ENCODE assay signal across 26 cellular contexts in the genomic region with DNA sequence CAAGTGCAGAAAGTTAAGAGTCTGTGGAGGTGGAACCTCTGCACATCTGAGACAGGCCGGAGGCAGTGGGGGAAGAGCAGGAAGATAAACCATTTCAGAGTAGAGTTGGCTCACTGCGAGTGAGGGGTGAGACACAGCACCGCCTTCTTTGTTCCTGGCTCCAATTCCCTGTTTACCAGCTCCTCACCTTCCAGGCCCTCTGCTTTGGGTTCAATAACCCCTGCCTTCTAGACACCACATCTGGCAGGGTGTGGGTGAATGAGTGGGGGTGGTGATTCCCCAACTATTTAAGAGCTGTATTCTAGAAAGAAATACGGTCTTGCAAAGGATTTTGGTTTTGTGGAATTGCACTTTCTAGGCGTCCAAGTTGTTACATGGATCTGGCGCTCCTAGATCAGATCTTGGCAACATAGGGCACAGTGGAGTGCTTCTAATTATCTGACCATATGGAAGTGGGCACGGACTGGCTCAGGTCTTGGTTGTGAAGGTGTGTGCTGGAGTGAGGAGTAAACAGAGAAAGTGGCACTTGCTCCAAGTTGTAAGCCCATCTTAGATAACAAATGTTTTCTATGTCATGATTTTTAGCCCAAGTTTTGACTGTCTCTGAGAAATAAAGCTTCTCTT.
"Had no signal": no experiment of that assay in that cellular context is flagged by ENCODE, and none has a peak within 500 bp of the region (broad histone marks: within the 10 kb centered on the region; RNA-seq: fewer than 3 reads in every experiment).

No MANE protein-coding gene starts in this region.

- H3K36me3 ChIP-seq: left lung, neural progenitor cell, neutrophil, ovary, stomach, thyroid gland, transverse colon, upper lobe of right lung had no signal

- H3K9me3 ChIP-seq: neutrophil, ovary, testis, thyroid gland, transverse colon, upper lobe of right lung had no signal

- H3K27me3 ChIP-seq: hepatocyte, left lung, neutrophil, ovary, right atrium auricular region, testis, thyroid gland, transverse colon, upper lobe of right lung had no signal

- H3K4me1 ChIP-seq: left lung, right atrium auricular region, stomach, testis, thyroid gland, transverse colon, upper lobe of right lung had no signal

- H3K9ac ChIP-seq: neural progenitor cell had no signal

- ATAC-seq: left lung; natural killer cell; sciatic nerve; stimulated activated naive B cell treated with anti-CD40 and anti-IgM and Interleukin-4, amounts not matched to agents 10 μg/mL and 1 μg/mL and 100 μg/mL, for 72 hours; stimulated activated naive CD8-positive, alpha-beta T cell treated with anti-CD3 and anti-CD28 coated beads, Interleukin-15, Interleukin-2, amounts not matched to agents 100 U/mL and 50 U/mL, for 24 hours; upper lobe of right lung had no signal

- H3K27ac ChIP-seq: hepatocyte, left lung, neural progenitor cell, neutrophil, ovary, right atrium auricular region, skin epidermis, stomach, testis, thyroid gland, transverse colon, upper lobe of right lung had no signal

- H3K4me3 ChIP-seq: hepatocyte, left lung, lung, neural progenitor cell, ovary, right atrium auricular region, skin epidermis, stomach, testis, thyroid gland, transverse colon, upper lobe of right lung had no signal

- H3K4me2 ChIP-seq: hepatocyte, neural progenitor cell had no signal

- H3K79me2 ChIP-seq: hepatocyte had no signal

- DNase-seq: islet precursor cell; left lung; mesendoderm; naive B cell; natural killer cell; nephron progenitor cell; occipital lobe; ovary; stimulated activated CD4-positive, alpha-beta T cell treated with anti-CD3 and anti-CD28 coated beads, Interleukin-12 subunit alpha, Interleukin-12 subunit beta, amount 100 ng/mL, for 4 hours; stimulated activated CD4-positive, alpha-beta T cell treated with anti-CD3 and anti-CD28 coated beads, Interleukin-15, amount 100 ng/mL, for 24 hours; stimulated activated CD4-positive, alpha-beta T cell treated with anti-CD3 and anti-CD28 coated beads, Interleukin-2, amount 100 ng/mL, for 24 hours; stimulated activated CD4-positive, alpha-beta T cell treated with anti-CD3 and anti-CD28 coated beads, Interleukin-4, amount 100 ng/mL, for 1 hour; stimulated activated naive B cell treated with anti-CD40 and anti-IgM and Interleukin-4, amounts not matched to agents 10 μg/mL and 1 μg/mL and 100 μg/mL, for 72 hours; stimulated activated naive CD8-positive, alpha-beta T cell treated with anti-CD3 and anti-CD28 coated beads, Interleukin-15, Interleukin-2, amounts not matched to agents 100 U/mL and 50 U/mL, for 24 hours; stomach; testis; thyroid gland; transverse colon; upper lobe of right lung had no signal

- H2AFZ ChIP-seq: hepatocyte, neural progenitor cell had no signal
